Comparison of ENCODE assay signal across 35 cellular contexts in the genomic region with DNA sequence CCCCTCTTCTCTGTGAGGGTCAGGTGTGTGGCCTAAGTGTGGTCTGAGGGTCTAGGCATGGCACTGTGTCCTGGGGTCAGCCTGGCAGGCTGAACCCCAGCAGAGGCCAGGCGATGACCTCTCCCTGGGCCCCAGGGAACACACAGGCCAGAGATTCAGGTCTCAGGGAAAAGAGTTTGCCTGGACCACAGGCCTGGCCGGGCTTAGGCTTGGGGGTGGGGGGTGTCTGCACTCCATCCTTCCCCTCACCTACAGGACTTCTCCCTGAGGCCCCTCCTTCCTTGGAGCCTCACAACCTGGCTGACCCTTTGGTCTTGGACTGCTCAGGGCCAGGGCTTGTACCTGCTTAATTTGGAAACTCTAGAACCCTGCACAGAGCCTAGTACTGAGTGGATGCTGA. TPM values are rescaled to one million over a fixed set of nuclear protein-coding genes. Genes with fewer than 3 reads are reported as not detected.
"Had no signal": no experiment of that assay in that cellular context is flagged by ENCODE, and none has a peak within 500 bp of the region (broad histone marks: within the 10 kb centered on the region; RNA-seq: fewer than 3 reads in every experiment).

No MANE protein-coding gene starts in this region.

- DNase-seq: activated effector memory CD4-positive, alpha-beta T cell treated with anti-CD3 and anti-CD28 coated beads, Interleukin-2, amount 50 U/mL, for 16 hours; activated effector memory CD4-positive, alpha-beta T cell treated with Interleukin-2 at 50 U/mL for 16 hours; activated gamma-delta T cell; activated gamma-delta T cell treated with Interleukin-2 at 50 U/mL for 16 hours; activated naive CD4-positive, alpha-beta T cell; activated naive CD4-positive, alpha-beta T cell treated with anti-CD3 and anti-CD28 coated beads for 36 hours; activated naive CD4-positive, alpha-beta T cell treated with anti-CD3 and anti-CD28 coated beads, Interleukin-2, amount 10 ng/mL, durations not matched to agents 7 days and 5 days; activated naive CD4-positive, alpha-beta T cell treated with anti-CD3 and anti-CD28 coated beads, Interleukin-2, amount 50 U/mL, for 16 hours; activated naive CD4-positive, alpha-beta T cell treated with Interleukin-2 at 50 U/mL for 16 hours; activated naive CD8-positive, alpha-beta T cell treated with anti-CD3 and anti-CD28 coated beads for 36 hours; activated naive CD8-positive, alpha-beta T cell treated with anti-CD3 and anti-CD28 coated beads, Interleukin-2, amount 10 ng/mL, durations not matched to agents 7 days and 5 days; activated naive CD8-positive, alpha-beta T cell treated with anti-CD3 and anti-CD28 coated beads, Interleukin-2, amount 50 U/mL, for 24 hours; activated T-cell treated with anti-CD3 and anti-CD28 coated beads for 4 hours; activated T-cell treated with anti-CD3 and anti-CD28 coated beads, Interleukin-2, amount 50 U/mL, for 1 hour; activated T-cell treated with anti-CD3 and anti-CD28 coated beads, Interleukin-2, amount 50 U/mL, for 24 hours; activated T-cell treated with anti-CD3 and anti-CD28 coated beads, Interleukin-2, amount 50 U/mL, for 4 hours; activated T-cell treated with anti-CD3 and anti-CD28 coated beads, Interleukin-2, amount 50 U/mL, for 48 hours; activated T-cell treated with anti-CD3 and anti-CD28 coated beads, Interleukin-2, amount 50 U/mL, for 72 hours; adrenal gland; amniotic stem cell; amygdala; anterior cingulate cortex; aorta; body of pancreas; brain microvascular endothelial cell; caudate nucleus; central memory CD4-positive, alpha-beta T cell; cerebellar nuclear complex had no signal

- H3K27me3 ChIP-seq: adrenal gland, ascending aorta, body of pancreas, brain microvascular endothelial cell, breast epithelium, cardiac muscle cell had no signal

- H3K36me3 ChIP-seq: adrenal gland, ascending aorta, brain microvascular endothelial cell, breast epithelium, cardiac muscle cell had no signal

- H3K4me3 ChIP-seq: adrenal gland, ascending aorta, body of pancreas, breast epithelium, cardiac muscle cell had no signal

- H3K27ac ChIP-seq: adrenal gland, ascending aorta, body of pancreas, brain microvascular endothelial cell, breast epithelium, cardiac muscle cell had no signal

- H3K9me3 ChIP-seq: adrenal gland, ascending aorta, body of pancreas, breast epithelium had no signal

- H3K4me1 ChIP-seq: adrenal gland, ascending aorta, body of pancreas, breast epithelium had no signal

- ATAC-seq: activated naive CD4-positive, alpha-beta T cell treated with anti-CD3 and anti-CD28 coated beads, Interleukin-2, amount 50 U/mL, for 72 hours; activated naive CD8-positive, alpha-beta T cell treated with anti-CD3 and anti-CD28 coated beads, Interleukin-2, amount 50 U/mL, for 24 hours; activated T-cell treated with anti-CD3 and anti-CD28 coated beads, Interleukin-2, amount 50 U/mL, for 4 hours; activated T-cell treated with anti-CD3 and anti-CD28 coated beads, Interleukin-2, amount 50 U/mL, for 72 hours; activated T-helper 17 cell treated with anti-CD3 and anti-CD28 coated beads, Interleukin-2, amount 50 U/mL, for 72 hours; body of pancreas had no signal

RNA-seq across cellular contexts. Expression of a gene that starts 21.8 kb away (rescaled TPM):
- total RNA-seq: activated naive CD4-positive, alpha-beta T cell treated with anti-CD3 and anti-CD28 coated beads for 36 hours; activated naive CD4-positive, alpha-beta T cell treated with anti-CD3 and anti-CD28 coated beads, Interleukin-2, amount 50 U/mL, for 72 hours; activated naive CD8-positive, alpha-beta T cell treated with anti-CD3 and anti-CD28 coated beads for 36 hours; activated naive CD8-positive, alpha-beta T cell treated with anti-CD3 and anti-CD28 coated beads, Interleukin-2, amount 10 ng/mL, durations not matched to agents 7 days and 5 days; activated T-cell treated with anti-CD3 and anti-CD28 coated beads, Interleukin-2, amount 50 U/mL, for 72 hours; activated T-helper 1 cell treated with anti-CD3 and anti-CD28 coated beads, Interleukin-12 subunit alpha, Interleukin-12 subunit beta, Interleukin-2, Interleukin-4 antibody, amounts not matched to agents 30 ng/mL and 10 ng/mL and 1 ng/mL, durations not matched to agents 14 hours and 24 hours and 36 hours; activated T-helper 17 cell treated with anti-CD3 and anti-CD28 coated beads, Interleukin-2, amount 50 U/mL, for 72 hours; activated T-helper 2 cell treated with anti-CD3 and anti-CD28 coated beads, Interferon-gamma antibody, Interleukin-2, Interleukin-4, amounts not matched to agents 10 μg/mL and 5 μg/mL and 100 μg/mL, durations not matched to agents 14 hours and 24 hours and 36 hours; ascending aorta had no signal
- polyA plus RNA-seq: aorta, cardiac muscle cell had no signal
